In the genomic region with DNA sequence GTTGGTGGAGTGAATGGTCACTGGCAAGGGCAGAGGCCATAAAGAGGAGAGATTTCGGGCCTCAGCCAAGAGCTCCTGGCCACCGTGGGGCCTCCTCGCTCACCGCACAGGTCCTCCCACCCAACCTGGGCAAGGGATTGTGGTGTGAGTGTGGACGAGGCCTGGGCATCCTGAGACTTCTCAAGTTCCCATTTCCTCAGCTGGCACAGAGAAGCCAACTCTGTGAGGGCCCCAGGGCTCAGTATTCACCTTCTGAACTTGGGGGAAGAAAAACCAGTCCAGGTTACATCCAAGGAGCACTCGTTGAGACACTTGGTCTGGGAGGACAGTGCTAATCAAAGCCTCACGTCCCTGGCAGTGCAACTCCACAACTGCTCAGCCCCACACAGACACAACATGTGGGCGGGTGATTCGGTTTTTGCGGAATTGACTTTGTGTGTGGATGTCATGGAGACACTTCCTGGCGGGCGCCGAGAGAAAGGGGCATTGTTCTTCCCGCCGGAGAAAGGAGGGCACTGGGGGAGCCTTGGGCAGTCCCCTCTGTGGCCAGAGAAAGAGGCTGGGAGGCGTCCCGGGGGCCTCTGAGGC, we compare ENCODE assay signal across 14 cellular contexts. TPM values are rescaled to one million over a fixed set of nuclear protein-coding genes. Genes with fewer than 3 reads are reported as not detected.
DNase-seq lines count a peak whose midpoint lies in the region; ATAC-seq, FAIRE-seq and TF ChIP-seq lines count a peak whose summit lies in the region.
"Had no signal": no experiment of that assay in that cellular context is flagged by ENCODE, and none has a peak within 500 bp of the region (broad histone marks: within the 10 kb centered on the region; RNA-seq: fewer than 3 reads in every experiment).

No MANE protein-coding gene starts in this region.

- peaks cover 9% of the 10 kb centered on the region for H3K27me3 Mint-ChIP-seq in type B pancreatic cell

- no peak for TF ChIP-seq CTCF in SK-N-SH (IDR thresholded peaks at IDR 0.05)
- TF ChIP-seq CTCF in body of pancreas (IDR thresholded peaks at IDR 0.05): no peak
- no peak for TF ChIP-seq CTCF in HepG2 (CRISPR knock-in tag; IDR thresholded peaks at IDR 0.05)
- no peak for TF ChIP-seq CTCF in type B pancreatic cell (conservative IDR thresholded peaks at IDR 0.05)

- peak; percentile 40 for DNase-seq in SK-N-SH
- peak in 2 of 4 donors; percentile 33 to 34 for DNase-seq in body of pancreas
- peak; percentile 48 for DNase-seq in HepG2 (ENCODE audit: low spot score)
- no peak for DNase-seq in type B pancreatic cell (ENCODE audit: extremely low spot score, unreplicated experiment)
- DNase-seq in central memory CD4-positive, alpha-beta T cell: no peak
- DNase-seq in NCI-H2081 treated with DMSO at 0.1 percent for 48 hours (lab: John Stamatoyannopoulos, UW): no peak
- DNase-seq: EL, NCI-H2029 treated with DMSO at 0.1 percent for 48 hours had no signal

- peaks cover 0 to 5% of the 10 kb centered on the region in 2 experiments; a peak in 1 of 4 replicates for H3K4me1 ChIP-seq in SK-N-SH (ENCODE audit: control insufficient read depth in 1 of 2, insufficient read depth in 2 of 2, low read depth in 1 of 2, low read length in 1 of 2)
- peaks cover 9% of the 10 kb centered on the region for H3K4me1 ChIP-seq in body of pancreas
- peaks cover 20% of the 10 kb centered on the region for H3K4me1 ChIP-seq in HepG2 (ENCODE audit: insufficient read depth, low read length)

- no peak for FAIRE-seq in HepG2 (lab: Jason Lieb, UNC)
- FAIRE-seq: A204.1 had no signal

- no peak overlapping the region for H3K4me3 ChIP-seq in SK-N-SH (ENCODE audit: low read depth in 2 of 2, low read length in 1 of 2)
- no peak overlapping the region for H3K4me3 ChIP-seq in body of pancreas
- no peak overlapping the region for H3K4me3 ChIP-seq in HepG2 (replicated peaks in 1 of 3; ENCODE audit: insufficient read depth in 1 of 3, low read depth in 2 of 3, low read length in 3 of 3)

- POLR2A ChIA-PET in SK-N-SH (lab: Yijun Ruan, JAX): no interaction called here
- POLR2A ChIA-PET in HepG2 (lab: Yijun Ruan, JAX): no interaction called here

- H3K36me3 ChIP-seq in SK-N-SH (replicated peaks in 1 of 2; ENCODE audit: control insufficient read depth in 1 of 2, insufficient read depth in 2 of 2, low read length in 1 of 2): no peaks in the 10 kb centered on the region
- H3K36me3 ChIP-seq in body of pancreas (replicated peaks in 1 of 2; ENCODE audit: insufficient read depth in 1 of 2, low read depth in 2 of 2): no peaks in the 10 kb centered on the region
- H3K36me3 ChIP-seq in HepG2 (replicated peaks in 1 of 2; ENCODE audit: control insufficient read depth in 1 of 2, insufficient read depth in 2 of 2, low read length in 2 of 2): no peaks in the 10 kb centered on the region

- H3K4me1 Mint-ChIP-seq in type B pancreatic cell (ENCODE audit: unreplicated experiment): peaks cover 30% of the 10 kb centered on the region
- H3K4me1 Mint-ChIP-seq: central memory CD8-positive, alpha-beta T cell; WTC11 had no signal

- H3K4me2 ChIP-seq in SK-N-SH (no peak overlapping the region), HepG2 (ENCODE audit: low read depth, low read length) (peak overlapping the region; percentile 44)

- 72% methylated on average over 17 of the region's 17 CpGs for WGBS in SK-N-SH (ENCODE audit: low lambda C conversion rate)
- 33 to 36% methylated on average over 12 to 17 of the region's 17 CpGs for WGBS in body of pancreas, 2 donors
- 12% methylated on average over 9 of the region's 17 CpGs for WGBS in HepG2 (ENCODE audit: low lambda C conversion rate)

- no peak overlapping the region for H3K27ac ChIP-seq in SK-N-SH (ENCODE audit: low read depth in 2 of 2, low read length in 1 of 2)
- H3K27ac ChIP-seq in body of pancreas: peak overlapping the region in 3 of 4 donors; percentile 35 to 67 (median 65)
- H3K27ac ChIP-seq in HepG2 (ENCODE audit: extremely low read length, insufficient read depth, low read length): no peak overlapping the region

- BruUV-seq in HepG2 (replicated peaks; lab: Mats Ljungman, UMichigan): no TSS peak

- intact Hi-C loops in body of pancreas (cut with DNase I): no loop called here
- intact Hi-C loops in HepG2 (cut with micrococcal nuclease; ENCODE audit: unreplicated experiment): loop anchor here (5.0 kb wide), 1 partner anchor 58 kb away; no protein-coding TSS in a partner anchor

- TF ChIP-seq EP300 in SK-N-SH (IDR thresholded peaks at IDR 0.05; ENCODE audit: borderline replicate concordance in 1 of 2, low read depth in 1 of 2, low read length in 1 of 2): no peak
- TF ChIP-seq EP300 in HepG2 (IDR thresholded peaks at IDR 0.05; ENCODE audit: low read depth in 2 of 2, low read length in 2 of 2): no peak
- TF ChIP-seq EP300 in HepG2 (CRISPR knock-in tag; IDR thresholded peaks at IDR 0.05; ENCODE audit: borderline replicate concordance): no peak

- peak overlapping the region; percentile 25 for H3K4me3 Mint-ChIP-seq in type B pancreatic cell
- H3K4me3 Mint-ChIP-seq: activated T-helper 17 cell treated with anti-CD3 and anti-CD28 coated beads, Interleukin-2, amount 50 U/mL, for 72 hours; central memory CD8-positive, alpha-beta T cell; WTC11 had no signal

- H3K79me2 ChIP-seq in SK-N-SH (ENCODE audit: insufficient read depth): no peaks in the 10 kb centered on the region
- no peaks in the 10 kb centered on the region for H3K79me2 ChIP-seq in HepG2 (ENCODE audit: insufficient read depth, low read length)

- H3K9me3 ChIP-seq in SK-N-SH: no peaks in the 10 kb centered on the region
- no peaks in the 10 kb centered on the region for H3K9me3 ChIP-seq in body of pancreas
- no peaks in the 10 kb centered on the region for H3K9me3 ChIP-seq in HepG2 (ENCODE audit: low read length)

- H2AFZ ChIP-seq in SK-N-SH (ENCODE audit: low read depth) (no peak overlapping the region), HepG2 (ENCODE audit: low read length) (no peak overlapping the region)

- peaks cover 7% of the 10 kb centered on the region for H3K9me3 Mint-ChIP-seq in type B pancreatic cell

- ATAC-seq in SK-N-SH treated with all-trans-retinoic acid at 6 μM for 48 hours: no peak
- ATAC-seq in body of pancreas: peak; percentile 70
- peak; percentile 46 for ATAC-seq in HepG2
- no peak for ATAC-seq in HG02642 (IDR thresholded peaks at IDR 0.05; ENCODE audit: poor library complexity, unreplicated experiment)
- ATAC-seq: activated T-helper 17 cell treated with anti-CD3 and anti-CD28 coated beads, Interleukin-2, amount 50 U/mL, for 72 hours; WTC11 had no signal

- H3K9ac ChIP-seq in SK-N-SH (no peak overlapping the region), HepG2 (ENCODE audit: insufficient read depth, low read depth, low read length) (no peak overlapping the region)

- H4K20me1 ChIP-seq in SK-N-SH (ENCODE audit: insufficient read depth) (no peaks in the 10 kb centered on the region), HepG2 (ENCODE audit: insufficient read depth, low read length) (no peaks in the 10 kb centered on the region)

- H3K9me2 ChIP-seq in SK-N-SH: no peaks in the 10 kb centered on the region

- H3K27ac Mint-ChIP-seq in type B pancreatic cell: peak overlapping the region; percentile 90
- H3K27ac Mint-ChIP-seq: activated T-helper 17 cell treated with anti-CD3 and anti-CD28 coated beads, Interleukin-2, amount 50 U/mL, for 72 hours; WTC11 had no signal

- CTCF ChIA-PET in SK-N-SH (lab: Yijun Ruan, JAX): interaction anchor here (1.3 kb wide), 2 partner anchors 56 to 187 kb away, joined by 3 read pairs; no protein-coding TSS in a partner anchor
- CTCF ChIA-PET in HepG2 (lab: Yijun Ruan, JAX; ENCODE audit: low intra/inter-chr PET ratio, low total read pairs): no interaction called here

- no peaks in the 10 kb centered on the region for H3K36me3 Mint-ChIP-seq in type B pancreatic cell
- H3K36me3 Mint-ChIP-seq: WTC11 had no signal

- peaks cover 6% of the 10 kb centered on the region; the same call in 1 of the 2 replicates for H3K27me3 ChIP-seq in SK-N-SH (ENCODE audit: insufficient read depth)
- H3K27me3 ChIP-seq in body of pancreas: no peaks in the 10 kb centered on the region
- H3K27me3 ChIP-seq in HepG2 (ENCODE audit: control insufficient read depth in 1 of 2, insufficient read depth in 2 of 2, low read length in 2 of 2): peaks cover 9 to 41% of the 10 kb centered on the region in 2 experiments; a peak in 4 of 5 replicates

- TF ChIP-seq RAD21 in SK-N-SH (IDR thresholded peaks at IDR 0.05; ENCODE audit: low read length) (no peak), HepG2 (CRISPR knock-in tag; IDR thresholded peaks at IDR 0.05) (no peak)

- in situ Hi-C loops in HepG2 (cut with HindIII; ENCODE audit: extremely low pct_ligation_motif_present, low pct_unique_long_range_greater_than_20kb): no loop called here

- H3F3A ChIP-seq in SK-N-SH (replicated peaks; ENCODE audit: insufficient read depth): no peaks in the 10 kb centered on the region

- TF ChIP-seq POLR2A in body of pancreas (IDR thresholded peaks at IDR 0.05) (no peak), HepG2 (IDR thresholded peaks at IDR 0.05; ENCODE audit: insufficient read depth in 1 of 2, low read depth in 2 of 2, low read length in 2 of 2) (no peak)

RNA-seq across cellular contexts. Expression of gene NKD2, which starts 28.5 kb away (rescaled TPM):
- not detected in 2 replicates for polyA plus RNA-seq in SK-N-SH (2012; rRNA removed)
- not detected in 2 replicates for polyA plus RNA-seq in SK-N-SH (2012; cell fraction: cytosol; rRNA removed)
- 0.06 TPM in 1 of 2 replicates, not detected in the other for polyA plus RNA-seq in SK-N-SH (2012; cell fraction: nucleus; rRNA removed)
- total RNA-seq in body of pancreas: 10 to 100 TPM in 1 of 2 donors, 1 to 10 TPM in 1; 4.2 to 12.2 TPM
- 0.53 and 0.94 TPM in 2 replicates for total RNA-seq in HepG2 (2016; rRNA removed; fragmentation: Illumina TruSeq; extraction: Trizol)
- 0.26 and 0.91 TPM in 2 replicates for total RNA-seq in HepG2 (2016; cell fraction: cytosol; rRNA removed; fragmentation: Illumina TruSeq; extraction: Trizol; ENCODE audit: low read depth)
- 0.77 and 1.1 TPM in 2 replicates for total RNA-seq in HepG2 (2016; cell fraction: insoluble cytoplasmic fraction; rRNA removed; fragmentation: Illumina TruSeq; extraction: Trizol)
- total RNA-seq in HepG2 (2016; cell fraction: membrane; rRNA removed; fragmentation: Illumina TruSeq; extraction: Trizol): 0.48 and 0.90 TPM in 2 replicates
- total RNA-seq in HepG2 (2016; cell fraction: nucleus; rRNA removed; fragmentation: Illumina TruSeq; extraction: Trizol): 0.81 and 2.0 TPM in 2 replicates
- polyA plus RNA-seq in HepG2 (2011; rRNA removed): 0.81 and 0.82 TPM in 2 replicates
- polyA plus RNA-seq in HepG2 (2011; cell fraction: cytosol; rRNA removed): 0.13 and 0.70 TPM in 2 replicates
- 10.6 and 14.1 TPM in 2 replicates for polyA plus RNA-seq in HepG2 (2011; cell fraction: nucleus; rRNA removed)
- 0.39 and 0.79 TPM in 2 replicates for polyA plus RNA-seq in HepG2 (2012)
- polyA plus RNA-seq in HepG2 (2016; cell fraction: cytosol; fragmentation: Illumina TruSeq; extraction: Trizol; ENCODE audit: low read depth): 0.59 and 0.60 TPM in 2 replicates
- 1.1 and 1.2 TPM in 2 replicates for polyA plus RNA-seq in HepG2 (2016; cell fraction: insoluble cytoplasmic fraction; fragmentation: Illumina TruSeq; extraction: Trizol; ENCODE audit: low read depth)
- 0.76 and 0.84 TPM in 2 replicates for polyA plus RNA-seq in HepG2 (2016; cell fraction: membrane; fragmentation: Illumina TruSeq; extraction: Trizol; ENCODE audit: low read depth)
- polyA plus RNA-seq in HepG2 (2016; cell fraction: nucleus; fragmentation: Illumina TruSeq; extraction: Trizol; ENCODE audit: insufficient read depth, low read depth): 5.1 and 6.3 TPM in 2 replicates
- 1.6 TPM in 1 of 2 replicates, not detected in the other for polyA minus RNA-seq in HepG2 (2011; rRNA and poly(A)+ RNA removed; ENCODE audit: low replicate concordance)
- polyA minus RNA-seq in HepG2 (2011; cell fraction: cytosol; rRNA and poly(A)+ RNA removed): 0.30 and 0.62 TPM in 2 replicates
- polyA minus RNA-seq in HepG2 (2011; cell fraction: nucleus; rRNA and poly(A)+ RNA removed): 0.62 and 1.0 TPM in 2 replicates
- 23.3 and 24.3 TPM in 2 replicates for total RNA-seq in type B pancreatic cell (ENCODE audit: low replicate concordance)

Comparison
In these comparisons a context has a peak if more than half of its experiments do, and no peak if none do; other contexts are left out.
1. DNase-seq: peak in SK-N-SH (single experiment) and HepG2 (single experiment); none in type B pancreatic cell (single experiment), central memory CD4-positive, alpha-beta T cell (single experiment) and NCI-H2081 treated with DMSO at 0.1 percent for 48 hours (single experiment).
2. H3K27ac ChIP-seq: peak in body of pancreas (3 of 4); none in SK-N-SH (0 of 2) and HepG2 (single experiment).
3. ATAC-seq: peak in body of pancreas (single experiment) and HepG2 (single experiment); none in SK-N-SH treated with all-trans-retinoic acid at 6 μM for 48 hours (single experiment) and HG02642 (single experiment).